ENCODE assay signal across 18 cellular contexts in genomic region chr2:109142416-109143210, GRCh38.
"Had no signal": no experiment of that assay in that cellular context is flagged by ENCODE, and none has a peak within 500 bp of the region (broad histone marks: within the 10 kb centered on the region; RNA-seq: fewer than 3 reads in every experiment).

No MANE protein-coding gene starts in this region.

- H3K9me3 Mint-ChIP-seq: activated naive CD8-positive, alpha-beta T cell treated with anti-CD3 and anti-CD28 coated beads for 36 hours; activated T-cell treated with anti-CD3 and anti-CD28 coated beads, Interleukin-2, amount 50 U/mL, for 72 hours; natural killer cell; WTC11 had no signal

- ATAC-seq: left cardiac atrium, natural killer cell, WTC11 had no signal

- H3K4me3 Mint-ChIP-seq: activated naive CD8-positive, alpha-beta T cell treated with anti-CD3 and anti-CD28 coated beads for 36 hours; natural killer cell; WTC11 had no signal

- H3K4me1 Mint-ChIP-seq: WTC11 had no signal

- H3K27ac Mint-ChIP-seq: activated CD4-positive, alpha-beta T cell treated with anti-CD3 and anti-CD28 coated beads for 36 hours; activated naive CD8-positive, alpha-beta T cell treated with anti-CD3 and anti-CD28 coated beads for 36 hours; activated T-cell treated with anti-CD3 and anti-CD28 coated beads, Interleukin-2, amount 50 U/mL, for 72 hours; natural killer cell; WTC11 had no signal

- H3K27me3 Mint-ChIP-seq: activated naive CD8-positive, alpha-beta T cell treated with anti-CD3 and anti-CD28 coated beads for 36 hours had no signal

- H3K27ac ChIP-seq: epithelial cell of prostate had no signal

- DNase-seq: activated CD4-positive, alpha-beta T cell treated with anti-CD3 and anti-CD28 coated beads for 36 hours; activated CD8-positive, alpha-beta memory T cell treated with anti-CD3 and anti-CD28 coated beads, Interleukin-2, amount 50 U/mL, for 4 hours; activated gamma-delta T cell treated with Interleukin-2 at 50 U/mL for 16 hours; activated naive CD8-positive, alpha-beta T cell treated with anti-CD3 and anti-CD28 coated beads for 36 hours; activated T-cell treated with anti-CD3 and anti-CD28 coated beads, Interleukin-2, amount 50 U/mL, for 72 hours; amniotic stem cell; dermis blood vessel endothelial cell; effector memory CD4-positive, alpha-beta T cell; foreskin fibroblast; left cardiac atrium; mesendoderm; natural killer cell; occipital lobe; retina; stimulated activated naive CD4-positive, alpha-beta T cell; SW 1271 had no signal

- H3K36me3 Mint-ChIP-seq: activated naive CD8-positive, alpha-beta T cell treated with anti-CD3 and anti-CD28 coated beads for 36 hours; natural killer cell; WTC11 had no signal
